Comparison of ENCODE assay signal across 8 cellular contexts in genomic region chr19:57434386-57435061, GRCh38.
DNase-seq lines count a peak whose midpoint lies in the region; ATAC-seq and TF ChIP-seq lines count a peak whose summit lies in the region.

No MANE protein-coding gene starts in this region.

- H3K9me3 Mint-ChIP-seq in stimulated activated naive CD8-positive, alpha-beta T cell treated with anti-CD3 and anti-CD28 coated beads, Interleukin-15, Interleukin-2, amounts not matched to agents 100 ng/mL and 50 ng/mL, for 24 hours: peaks cover 24% of the 10 kb centered on the region

- TF ChIP-seq CTCF in cardiac fibroblast (IDR thresholded peaks at IDR 0.05; ENCODE audit: low read depth, low read length): no peak

- no peak for DNase-seq in stimulated activated naive CD8-positive, alpha-beta T cell treated with anti-CD3 and anti-CD28 coated beads, Interleukin-15, Interleukin-2, amounts not matched to agents 100 U/mL and 50 U/mL, for 24 hours
- DNase-seq in cardiac fibroblast (ENCODE audit: low read depth in 2 of 2): peak in 1 of 2 donors; percentile 57
- no peak for DNase-seq in amniotic stem cell (lab: John Stamatoyannopoulos, UW)
- DNase-seq in midbrain (lab: John Stamatoyannopoulos, UW): no peak
- no peak for DNase-seq in KG1 (lab: John Stamatoyannopoulos, UW)

- peaks cover 41% of the 10 kb centered on the region for H3K36me3 Mint-ChIP-seq in stimulated activated naive CD8-positive, alpha-beta T cell treated with anti-CD3 and anti-CD28 coated beads, Interleukin-15, Interleukin-2, amounts not matched to agents 100 ng/mL and 50 ng/mL, for 24 hours (ENCODE audit: low read depth)

- H3K4me3 ChIP-seq in HUES6 (ENCODE audit: low read depth, low read length) (peak overlapping the region; percentile 86), cardiac fibroblast (replicated peaks in 1 of 2; ENCODE audit: low read depth in 2 of 2, low read length in 2 of 2) (peak overlapping the region; percentile 63 to 93), mucosa of stomach (ENCODE audit: low read length) (peak overlapping the region; percentile 21)

- H3K27me3 Mint-ChIP-seq in stimulated activated naive CD8-positive, alpha-beta T cell treated with anti-CD3 and anti-CD28 coated beads, Interleukin-15, Interleukin-2, amounts not matched to agents 100 ng/mL and 50 ng/mL, for 24 hours: no peaks in the 10 kb centered on the region

- H3K36me3 ChIP-seq in HUES6 (ENCODE audit: control insufficient read depth, insufficient read depth, low read length) (peaks cover 11% of the 10 kb centered on the region), mucosa of stomach (ENCODE audit: control insufficient read depth, insufficient read depth, low read length) (no peaks in the 10 kb centered on the region)

- H3K27ac ChIP-seq in HUES6 (ENCODE audit: low read depth, low read length): peak overlapping the region; percentile 24; the same call in 1 of the 2 replicates

- H3K27ac Mint-ChIP-seq in stimulated activated naive CD8-positive, alpha-beta T cell treated with anti-CD3 and anti-CD28 coated beads, Interleukin-15, Interleukin-2, amounts not matched to agents 100 ng/mL and 50 ng/mL, for 24 hours: peak overlapping the region; percentile 96

- H3K4me1 ChIP-seq in HUES6 (ENCODE audit: control insufficient read depth, insufficient read depth, low read length): 0 out of 2 replicates have a peak, but pooled peaks cover 7% of the 10 kb centered on the region
- peaks cover 16% of the 10 kb centered on the region for H3K4me1 ChIP-seq in mucosa of stomach (ENCODE audit: control insufficient read depth, insufficient read depth, low read length)

- no peak for ATAC-seq in stimulated activated naive CD8-positive, alpha-beta T cell treated with anti-CD3 and anti-CD28 coated beads, Interleukin-15, Interleukin-2, amounts not matched to agents 100 U/mL and 50 U/mL, for 24 hours

- H3K9me3 ChIP-seq in HUES6 (ENCODE audit: control insufficient read depth, insufficient read depth, low read depth, low read length) (no peaks in the 10 kb centered on the region), mucosa of stomach (ENCODE audit: control insufficient read depth, low read length) (peaks cover 3% of the 10 kb centered on the region)

- peaks cover 28% of the 10 kb centered on the region for H3K4me1 Mint-ChIP-seq in stimulated activated naive CD8-positive, alpha-beta T cell treated with anti-CD3 and anti-CD28 coated beads, Interleukin-15, Interleukin-2, amounts not matched to agents 100 ng/mL and 50 ng/mL, for 24 hours (ENCODE audit: low read depth)

- peak overlapping the region; percentile 63 for H3K9ac ChIP-seq in HUES6 (ENCODE audit: low read length)
- peak overlapping the region; percentile 75 for H3K9ac ChIP-seq in mucosa of stomach (ENCODE audit: low read length)

- H3K27me3 ChIP-seq in HUES6 (ENCODE audit: control insufficient read depth, insufficient read depth, low read length) (no peaks in the 10 kb centered on the region), mucosa of stomach (ENCODE audit: control insufficient read depth, insufficient read depth, low read length) (no peaks in the 10 kb centered on the region)

- peak overlapping the region; percentile 89 for H3K4me3 Mint-ChIP-seq in stimulated activated naive CD8-positive, alpha-beta T cell treated with anti-CD3 and anti-CD28 coated beads, Interleukin-15, Interleukin-2, amounts not matched to agents 100 ng/mL and 50 ng/mL, for 24 hours

Comparison
In these comparisons a context has a peak if more than half of its experiments do, and no peak if none do; other contexts are left out.
1. H3K4me3 ChIP-seq: peak in every context shown above with its lines; median percentile 86 in HUES6; 78 in cardiac fibroblast; 21 in mucosa of stomach.